1 cellular context compared by ENCODE assay signal in genomic region chr12:112524676-112525425, GRCh38.
TF ChIP-seq lines count a peak whose summit lies in the region.

No MANE protein-coding gene starts in this region.

TF ChIP-seq in K562, 482 proteins besides CTCF, POLR2A, EP300 and RAD21 (continued from another document):
- TF ChIP-seq ZNF592 (IDR thresholded peaks at IDR 0.05) (no peak), ZNF197 (CRISPR knock-in tag; IDR thresholded peaks at IDR 0.05; ENCODE audit: low read depth) (no peak), E2F5 (CRISPR knock-in tag; IDR thresholded peaks at IDR 0.05) (no peak), KLF13 (tag; IDR thresholded peaks at IDR 0.05; ENCODE audit: borderline replicate concordance, low read depth) (no peak), YY1 (IDR thresholded peaks at IDR 0.05; ENCODE audit: borderline replicate concordance in 1 of 3, control insufficient read depth in 1 of 3, extremely low read depth in 1 of 3, insufficient read depth in 3 of 3, insufficient read length in 1 of 3, insufficient replicate concordance in 2 of 3, low read depth in 1 of 3, low read length in 2 of 3) (no peak)
